Comparison of ENCODE assay signal across 24 cellular contexts in genomic region chr7:21106296-21106732, GRCh38.
A peak's percentile ranks its signal among the peaks of the same experiment; 100 is the strongest.
DNase-seq lines count a peak whose midpoint lies in the region; ATAC-seq, FAIRE-seq and TF ChIP-seq lines count a peak whose summit lies in the region.
"Had no signal": no experiment of that assay in that cellular context is flagged by ENCODE, and none has a peak within 500 bp of the region (broad histone marks: within the 10 kb centered on the region; RNA-seq: fewer than 3 reads in every experiment).

No MANE protein-coding gene starts in this region.

- no peaks in the 10 kb centered on the region for H3F3A ChIP-seq in PC-3 (ENCODE audit: low read length, unreplicated experiment)

- CTCF ChIA-PET in PC-3 (lab: Charles Lee) (no interaction called here), mammary epithelial cell (lab: Charles Lee; ENCODE audit: low non-redundant PET) (no interaction called here)

- H3K27me3 ChIP-seq in PC-3 (ENCODE audit: low read length), result no peaks in the 10 kb centered on the region
- no peaks in the 10 kb centered on the region for H3K27me3 ChIP-seq in mammary epithelial cell (ENCODE audit: insufficient read depth, low read length)
- H3K27me3 ChIP-seq in right atrium auricular region, result no peaks in the 10 kb centered on the region
- H3K27me3 ChIP-seq: BLaER1 treated with 17β-estradiol and CSF1 and Interleukin-3, amounts not matched to agents 10 nM and 100 nM; Peyer's patch had no signal

- H3K4me1 ChIP-seq in PC-3 (ENCODE audit: insufficient read depth, low read length) (peaks cover 9% of the 10 kb centered on the region; the same call in 1 of the 2 replicates), mammary epithelial cell (ENCODE audit: insufficient read depth, low read length) (peaks cover 29% of the 10 kb centered on the region), right atrium auricular region (no peaks in the 10 kb centered on the region)
- H3K4me1 ChIP-seq: HAP-1 had no signal

- H3K9ac ChIP-seq in PC-3 (ENCODE audit: low read length), result no peak overlapping the region
- no peak overlapping the region for H3K9ac ChIP-seq in mammary epithelial cell (ENCODE audit: insufficient read depth, low read length)
- H3K9ac ChIP-seq: BLaER1 treated with 17β-estradiol and CSF1 and Interleukin-3, amounts not matched to agents 10 nM and 100 nM had no signal

- no peak for TF ChIP-seq CTCF in PC-3 (conservative IDR thresholded peaks at IDR 0.05; ENCODE audit: low read depth, low read length)
- no peak for TF ChIP-seq CTCF in mammary epithelial cell (conservative IDR thresholded peaks at IDR 0.05 in 1 of 2, IDR thresholded peaks at IDR 0.05 in 1 of 2; ENCODE audit: extremely low read depth in 1 of 2, insufficient read depth in 1 of 2, low read depth in 1 of 2, low read length in 2 of 2)
- no peak for TF ChIP-seq CTCF in right atrium auricular region (IDR thresholded peaks at IDR 0.05)

- H3K9me3 ChIP-seq in PC-3 (ENCODE audit: low read length) (no peaks in the 10 kb centered on the region), mammary epithelial cell (replicated peaks; ENCODE audit: insufficient read depth, low read length) (peaks cover 3% of the 10 kb centered on the region), right atrium auricular region (no peaks in the 10 kb centered on the region)
- H3K9me3 ChIP-seq: Caco-2, HAP-1, Peyer's patch had no signal

- BruUV-seq in PC-3 (replicated peaks; lab: Mats Ljungman, UMichigan), result no TSS peak
- BruUV-seq in mammary epithelial cell (replicated peaks; lab: Mats Ljungman, UMichigan), result no TSS peak

- dilution Hi-C loops in mammary epithelial cell (cut with HindIII; ENCODE audit: low sequenced_read_pairs), result no loop called here

- WGBS in mammary epithelial cell (ENCODE audit: low coverage, missing lambda C conversion rate), result 2% methylated on average over 4 of the region's 4 CpGs

- intact Hi-C loops in PC-3 (cut with micrococcal nuclease), result no loop called here
- intact Hi-C loops in mammary epithelial cell (cut with micrococcal nuclease), result loop anchor here (1.0 to 5.0 kb wide), 5 partner anchors 95 to 319 kb away; partner anchors contain the start of gene SP8

- no peaks in the 10 kb centered on the region for H3K9me2 ChIP-seq in PC-3 (replicated peaks; ENCODE audit: low read length)

- H3K4me2 ChIP-seq in PC-3 (ENCODE audit: low read length) (no peak overlapping the region), mammary epithelial cell (ENCODE audit: insufficient read depth, low read depth, low read length) (peak overlapping the region; percentile 58)
- H3K4me2 ChIP-seq: GM23338 had no signal

- peak overlapping the region; percentile 45 for H3K27ac ChIP-seq in PC-3 (ENCODE audit: low read length)
- H3K27ac ChIP-seq in mammary epithelial cell (ENCODE audit: insufficient read depth, low read depth, low read length), result peak overlapping the region; percentile 95
- no peak overlapping the region for H3K27ac ChIP-seq in right atrium auricular region
- H3K27ac ChIP-seq: Peyer's patch had no signal

- H4K20me1 ChIP-seq in PC-3 (ENCODE audit: low read length) (no peaks in the 10 kb centered on the region), mammary epithelial cell (ENCODE audit: insufficient read depth, low read length) (no peaks in the 10 kb centered on the region)
- H4K20me1 ChIP-seq: BLaER1 treated with 17β-estradiol and CSF1 and Interleukin-3, amounts not matched to agents 10 nM and 100 nM had no signal

- POLR2A ChIA-PET in PC-3 (lab: Charles Lee; ENCODE audit: unreplicated experiment), result no interaction called here

- no peaks in the 10 kb centered on the region for H3K79me2 ChIP-seq in PC-3 (ENCODE audit: low read length)
- H3K79me2 ChIP-seq in mammary epithelial cell (ENCODE audit: insufficient read depth, low read length), result no peaks in the 10 kb centered on the region

- no peak for ATAC-seq in PC-3
- no peak for ATAC-seq in HG02588 (IDR thresholded peaks at IDR 0.05; ENCODE audit: unreplicated experiment)
- ATAC-seq: GM23338 had no signal

- H3K36me3 ChIP-seq in PC-3 (ENCODE audit: low read depth, low read length) (no peaks in the 10 kb centered on the region), mammary epithelial cell (ENCODE audit: insufficient read depth, low read length) (no peaks in the 10 kb centered on the region), right atrium auricular region (no peaks in the 10 kb centered on the region)
- H3K36me3 ChIP-seq: BLaER1 treated with 17β-estradiol and CSF1 and Interleukin-3, amounts not matched to agents 10 nM and 100 nM; HAP-1; Peyer's patch had no signal

- in situ Hi-C loops in mammary epithelial cell (cut with MboI; ENCODE audit: low sequenced_read_pairs in 2 of 2) (loop anchor here in 1 of 2 donors (10.0 kb wide), 1 partner anchor 102 kb away; no protein-coding TSS in a partner anchor), ACHN (cut with HindIII; ENCODE audit: low pct_ligation_motif_present, low pct_unique_long_range_greater_than_20kb, low sequenced_read_pairs) (no loop called here)

- no peak for FAIRE-seq in GM12891 (lab: Jason Lieb, UNC)
- FAIRE-seq: G401.6, HTR-8/SVneo had no signal

- DNase-seq in HS-5 (ENCODE audit: low read depth) (peak; percentile 8), PC-3 (peak; percentile 60), mammary epithelial cell (peak; percentile 96), kidney glomerular epithelial cell (lab: John Stamatoyannopoulos, UW) (peak; percentile 53), ACHN (no peak), GM12891 (ENCODE audit: insufficient read length, low spot score) (no peak), right atrium auricular region (ENCODE audit: low spot score) (no peak)
- DNase-seq: Caco-2; CD4-positive, alpha-beta memory T cell; KG1; MV-4-11; NCI-H1694; NCI-H2081 treated with DMSO at 0.1 percent for 48 hours; NCI-H446 treated with DMSO at 0.1 percent for 48 hours; NCI-H774; NK-92 treated with Interleukin-12 subunit alpha and Interleukin-12 subunit beta, amount 100 ng/mL, for 24 hours; Peyer's patch; Right ventricle myocardium superior had no signal

- no peak overlapping the region for H2AFZ ChIP-seq in PC-3 (ENCODE audit: low read length)
- peak overlapping the region; percentile 52 for H2AFZ ChIP-seq in mammary epithelial cell (ENCODE audit: low read depth, low read length)
- H2AFZ ChIP-seq: GM23338 had no signal

- no peak for TF ChIP-seq POLR2A in GM12891 (IDR thresholded peaks at IDR 0.05; ENCODE audit: low read depth, low read length)

- H3K4me3 ChIP-seq in PC-3 (ENCODE audit: low read length) (no peak overlapping the region), mammary epithelial cell (replicated peaks in 1 of 3; ENCODE audit: insufficient read depth in 1 of 3, low read depth in 2 of 3, low read length in 3 of 3) (no peak overlapping the region), right atrium auricular region (no peak overlapping the region)
- H3K4me3 ChIP-seq: BLaER1 treated with 17β-estradiol and CSF1 and Interleukin-3, amounts not matched to agents 10 nM and 100 nM; GM23338; HAP-1; Peyer's patch had no signal

TF ChIP-seq in GM12891, 5 proteins besides CTCF, POLR2A, EP300 and RAD21:
- TF ChIP-seq POU2F2 (IDR thresholded peaks at IDR 0.05; ENCODE audit: low read depth, low read length) (no peak), POLR2AphosphoS5 (IDR thresholded peaks at IDR 0.05; ENCODE audit: low read depth, low read length) (no peak), SPI1 (IDR thresholded peaks at IDR 0.05; ENCODE audit: low read depth, low read length) (no peak), TAF1 (IDR thresholded peaks at IDR 0.05; ENCODE audit: low read depth, low read length) (no peak), PAX5 (IDR thresholded peaks at IDR 0.05; ENCODE audit: insufficient read depth, low read length, severe bottlenecking) (no peak)
TF ChIP-seq in GM12891: peak in this region for 0.

Comparison
In these comparisons a context has a peak if more than half of its experiments do, and no peak if none do; other contexts are left out.
1. DNase-seq: peak in HS-5 (single experiment), PC-3 (single experiment), mammary epithelial cell (single experiment) and kidney glomerular epithelial cell (single experiment); none in ACHN (single experiment), GM12891 (single experiment) and right atrium auricular region (single experiment).
2. H3K27ac ChIP-seq: peak in PC-3 (single experiment) and mammary epithelial cell (single experiment); none in right atrium auricular region (0 of 2).